Comparison of ENCODE assay signal across 14 cellular contexts in the genomic region with DNA sequence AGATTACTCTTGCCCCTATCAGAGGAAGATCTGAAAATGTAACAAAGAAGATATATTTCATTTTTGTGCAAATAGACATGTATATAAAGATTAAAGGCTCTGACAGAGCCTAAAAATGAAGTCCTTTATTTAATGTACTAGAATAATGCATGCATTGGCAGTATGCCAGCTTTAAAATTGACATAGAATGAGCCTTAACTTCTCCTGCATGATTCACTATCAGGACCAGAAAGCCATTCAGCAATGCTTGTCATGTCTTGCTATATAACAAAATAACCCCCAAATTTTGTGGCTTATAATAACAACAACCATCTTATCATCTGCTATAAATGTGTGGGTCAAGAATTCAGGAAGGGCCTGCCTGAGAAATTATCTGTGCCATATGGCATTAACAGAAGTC.
"Had no signal": no experiment of that assay in that cellular context is flagged by ENCODE, and none has a peak within 500 bp of the region (broad histone marks: within the 10 kb centered on the region; RNA-seq: fewer than 3 reads in every experiment).

No MANE protein-coding gene starts in this region.

- H3K27me3 ChIP-seq: breast epithelium, dorsolateral prefrontal cortex, sigmoid colon, tibial nerve had no signal

- ATAC-seq: activated T-cell treated with anti-CD3 and anti-CD28 coated beads, Interleukin-2, amount 50 U/mL, for 4 hours; esophagus mucosa; stimulated activated naive B cell treated with anti-CD40 and anti-IgM and Interleukin-4, amounts not matched to agents 10 μg/mL and 1 μg/mL and 100 μg/mL, for 72 hours had no signal

- H3K4me3 ChIP-seq: breast epithelium, dorsolateral prefrontal cortex, sigmoid colon, tibial nerve had no signal

- DNase-seq: activated CD4-positive, alpha-beta T cell treated with anti-CD3 and anti-CD28 coated beads for 1 hour; activated CD4-positive, alpha-beta T cell treated with anti-CD3 and anti-CD28 coated beads, Interleukin-2, amount 50 U/mL, for 48 hours; activated gamma-delta T cell; activated naive CD8-positive, alpha-beta T cell treated with anti-CD3 and anti-CD28 coated beads, Interleukin-2, amount 10 ng/mL, durations not matched to agents 7 days and 5 days; activated T-cell treated with anti-CD3 and anti-CD28 coated beads, Interleukin-2, amount 50 U/mL, for 4 hours; aorta; dorsolateral prefrontal cortex; hippocampal formation; sigmoid colon; stimulated activated CD4-positive, alpha-beta T cell treated with anti-CD3 and anti-CD28 coated beads, Interleukin-2, amount 100 ng/mL, for 24 hours; stimulated activated naive B cell treated with anti-CD40 and anti-IgM and Interleukin-4, amounts not matched to agents 10 μg/mL and 1 μg/mL and 100 μg/mL, for 72 hours had no signal

- H3K36me3 ChIP-seq: breast epithelium, sigmoid colon, tibial nerve had no signal

- H3K9me3 ChIP-seq: breast epithelium, sigmoid colon, tibial nerve had no signal

- H3K4me1 ChIP-seq: breast epithelium, sigmoid colon, tibial nerve had no signal

- H3K27ac ChIP-seq: breast epithelium, dorsolateral prefrontal cortex, sigmoid colon, tibial nerve had no signal
